In the genomic region with DNA sequence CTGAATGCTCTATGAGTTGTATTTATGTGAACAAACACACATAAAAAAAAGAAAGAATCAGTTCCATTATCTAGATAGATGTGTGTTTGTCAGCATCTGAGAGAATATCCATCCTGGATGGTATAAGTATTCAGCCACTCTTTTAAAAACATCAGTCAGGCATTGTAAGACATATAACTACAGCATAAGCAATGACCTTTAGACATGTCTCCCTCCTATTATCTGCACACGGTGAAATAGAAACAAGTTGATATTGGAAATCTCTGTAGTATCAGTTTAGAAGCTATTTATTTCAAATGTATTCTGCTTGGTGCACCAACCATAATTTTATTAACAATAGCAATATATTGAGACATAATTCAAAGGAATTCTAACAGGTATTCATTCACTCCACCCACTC, we compare ENCODE assay signal across 25 cellular contexts.
"Had no signal": no experiment of that assay in that cellular context is flagged by ENCODE, and none has a peak within 500 bp of the region (broad histone marks: within the 10 kb centered on the region; RNA-seq: fewer than 3 reads in every experiment).

No MANE protein-coding gene starts in this region.

- H3K27ac Mint-ChIP-seq: immature natural killer cell; mesothelial cell of epicardium; naive thymus-derived CD4-positive, alpha-beta T cell; natural killer cell treated with Interleukin-12 subunit alpha and Interleukin-12 subunit beta and Interleukin-15 and Interleukin-18, amount 100 ng/mL, for 72 hours; stimulated activated effector memory CD8-positive, alpha-beta T cell treated with anti-CD3 and anti-CD28 coated beads, Interleukin-12 subunit alpha, Interleukin-12 subunit beta, amount 100 ng/mL, for 72 hours; stimulated activated naive CD8-positive, alpha-beta T cell treated with anti-CD3 and anti-CD28 coated beads, Interleukin-15, Interleukin-2, amounts not matched to agents 100 ng/mL and 50 ng/mL, for 24 hours had no signal

- H3K27me3 ChIP-seq: pancreas, spleen, suprapubic skin, tibial artery, uterus had no signal

- DNase-seq: hypothalamus; immature natural killer cell; lower lobe of right lung; mammary epithelial cell; mesenchymal stem cell; naive thymus-derived CD4-positive, alpha-beta T cell; pancreas; posterior cingulate gyrus; retina; right cardiac atrium; spleen; stimulated activated CD4-positive, alpha-beta T cell treated with anti-CD3 and anti-CD28 coated beads, Interleukin-4, amount 100 ng/mL, for 24 hours; stimulated activated naive CD4-positive, alpha-beta T cell; tibial artery; uterus had no signal

- H3K36me3 ChIP-seq: lower lobe of right lung, pancreas, prostate gland, spleen, suprapubic skin, thoracic aorta, tibial artery, uterus had no signal

- H3K4me3 ChIP-seq: lower lobe of right lung, pancreas, prostate gland, skin epidermis, spleen, suprapubic skin, thoracic aorta, tibial artery, uterus had no signal

- H3K36me3 Mint-ChIP-seq: immature natural killer cell; mesothelial cell of epicardium; naive thymus-derived CD4-positive, alpha-beta T cell; stimulated activated effector memory CD8-positive, alpha-beta T cell treated with anti-CD3 and anti-CD28 coated beads, Interleukin-12 subunit alpha, Interleukin-12 subunit beta, amount 100 ng/mL, for 72 hours had no signal

- H3K4me1 Mint-ChIP-seq: immature natural killer cell; naive thymus-derived CD4-positive, alpha-beta T cell; stimulated activated effector memory CD8-positive, alpha-beta T cell treated with anti-CD3 and anti-CD28 coated beads, Interleukin-12 subunit alpha, Interleukin-12 subunit beta, amount 100 ng/mL, for 72 hours had no signal

- H3K9me3 ChIP-seq: lower lobe of right lung, pancreas, prostate gland, thoracic aorta, tibial artery, uterus had no signal

- H3K4me1 ChIP-seq: pancreas, prostate gland, spleen, tibial artery, uterus had no signal

- H3K27me3 Mint-ChIP-seq: naive thymus-derived CD4-positive, alpha-beta T cell; natural killer cell treated with Interleukin-12 subunit alpha and Interleukin-12 subunit beta and Interleukin-15 and Interleukin-18, amount 100 ng/mL, for 72 hours; stimulated activated naive CD8-positive, alpha-beta T cell treated with anti-CD3 and anti-CD28 coated beads, Interleukin-15, Interleukin-2, amounts not matched to agents 100 ng/mL and 50 ng/mL, for 24 hours had no signal

- ATAC-seq: left lobe of liver; naive thymus-derived CD4-positive, alpha-beta T cell; natural killer cell treated with Interleukin-12 subunit alpha and Interleukin-12 subunit beta and Interleukin-15 and Interleukin-18, amount 100 ng/mL, for 72 hours; right cardiac atrium; sciatic nerve; stimulated activated effector memory CD8-positive, alpha-beta T cell treated with anti-CD3 and anti-CD28 coated beads, Interleukin-12 subunit alpha, Interleukin-12 subunit beta, amount 100 ng/mL, for 72 hours had no signal

- H3K4me3 Mint-ChIP-seq: immature natural killer cell; mesothelial cell of epicardium; naive thymus-derived CD4-positive, alpha-beta T cell; natural killer cell treated with Interleukin-12 subunit alpha and Interleukin-12 subunit beta and Interleukin-15 and Interleukin-18, amount 100 ng/mL, for 72 hours; stimulated activated effector memory CD8-positive, alpha-beta T cell treated with anti-CD3 and anti-CD28 coated beads, Interleukin-12 subunit alpha, Interleukin-12 subunit beta, amount 100 ng/mL, for 72 hours; stimulated activated naive CD8-positive, alpha-beta T cell treated with anti-CD3 and anti-CD28 coated beads, Interleukin-15, Interleukin-2, amounts not matched to agents 100 ng/mL and 50 ng/mL, for 24 hours had no signal

- H3K27ac ChIP-seq: lower lobe of right lung, pancreas, prostate gland, skin epidermis, spleen, suprapubic skin, thoracic aorta, tibial artery, uterus had no signal
